In genomic region chr9:101586651-101587050, GRCh38 we compare ENCODE assay signal across 11 cellular contexts.
DNase-seq lines count a peak whose midpoint lies in the region; ATAC-seq lines count a peak whose summit lies in the region.
"Had no signal": no experiment of that assay in that cellular context is flagged by ENCODE, and none has a peak within 500 bp of the region (broad histone marks: within the 10 kb centered on the region; RNA-seq: fewer than 3 reads in every experiment).

No MANE protein-coding gene starts in this region.

- H3K27me3 Mint-ChIP-seq in T-helper 2 cell treated with Interferon-gamma antibody and Interleukin-4, amounts not matched to agents 5 μg/mL and 100 μg/mL, for 36 hours (ENCODE audit: low read depth) = peaks cover 2% of the 10 kb centered on the region
- H3K27me3 Mint-ChIP-seq: activated B cell treated with CpG ODN at 0.5 μM for 24 hours had no signal

- no peaks in the 10 kb centered on the region for H3K36me3 Mint-ChIP-seq in T-helper 2 cell treated with Interferon-gamma antibody and Interleukin-4, amounts not matched to agents 5 μg/mL and 100 μg/mL, for 36 hours (ENCODE audit: low read depth)

- H3K27ac Mint-ChIP-seq in T-helper 2 cell treated with Interferon-gamma antibody and Interleukin-4, amounts not matched to agents 5 μg/mL and 100 μg/mL, for 36 hours = no peak overlapping the region
- H3K27ac Mint-ChIP-seq: activated B cell treated with CpG ODN at 0.5 μM for 24 hours had no signal

- H3K4me3 Mint-ChIP-seq in T-helper 2 cell treated with Interferon-gamma antibody and Interleukin-4, amounts not matched to agents 5 μg/mL and 100 μg/mL, for 36 hours = no peak overlapping the region
- H3K4me3 Mint-ChIP-seq: activated B cell treated with CpG ODN at 0.5 μM for 24 hours had no signal

- DNase-seq in EH (ENCODE audit: low read depth) (peak; percentile 5), OCI-M2 (lab: John Stamatoyannopoulos, UW; ENCODE audit: unreplicated experiment) (no peak), SKM-1 treated with dmso at 0.1 percent for 144 hours (lab: John Stamatoyannopoulos, UW; ENCODE audit: unreplicated experiment) (no peak), SHP77 treated with DMSO at 0.1 percent for 48 hours (lab: John Stamatoyannopoulos, UW) (no peak), NCI-H1694 treated with DMSO at 0.1 percent for 48 hours (lab: John Stamatoyannopoulos, UW) (no peak)
- DNase-seq in T-helper 2 cell treated with Interferon-gamma antibody and Interleukin-4, amounts not matched to agents 5 μg/mL and 100 μg/mL, for 36 hours (ENCODE audit: low spot score) = peak; percentile 21
- DNase-seq: activated B cell treated with CpG ODN at 0.5 μM for 24 hours, GOT3, midbrain had no signal

- no peaks in the 10 kb centered on the region for H3K9me3 Mint-ChIP-seq in T-helper 2 cell treated with Interferon-gamma antibody and Interleukin-4, amounts not matched to agents 5 μg/mL and 100 μg/mL, for 36 hours
- H3K9me3 Mint-ChIP-seq: activated B cell treated with CpG ODN at 0.5 μM for 24 hours had no signal

- ATAC-seq in GM19025 (IDR thresholded peaks at IDR 0.05; ENCODE audit: low read depth, unreplicated experiment) (peak; percentile 78), HG02884 (IDR thresholded peaks at IDR 0.05; ENCODE audit: unreplicated experiment) (peak; percentile 91)

- H3K4me1 Mint-ChIP-seq in T-helper 2 cell treated with Interferon-gamma antibody and Interleukin-4, amounts not matched to agents 5 μg/mL and 100 μg/mL, for 36 hours (ENCODE audit: low read depth) = peaks cover 11% of the 10 kb centered on the region
- H3K4me1 Mint-ChIP-seq: activated B cell treated with CpG ODN at 0.5 μM for 24 hours had no signal

Comparison
In these comparisons a context has a peak if more than half of its experiments do, and no peak if none do; other contexts are left out.
1. DNase-seq: peak in EH (single experiment) and T-helper 2 cell treated with Interferon-gamma antibody and Interleukin-4, amounts not matched to agents 5 μg/mL and 100 μg/mL, for 36 hours (single experiment); none in OCI-M2 (single experiment), SKM-1 treated with dmso at 0.1 percent for 144 hours (single experiment), SHP77 treated with DMSO at 0.1 percent for 48 hours (single experiment) and NCI-H1694 treated with DMSO at 0.1 percent for 48 hours (single experiment).